ENCODE assay signal across 10 cellular contexts in genomic region chr14:102523200-102524025, GRCh38. TPM values are rescaled to one million over a fixed set of nuclear protein-coding genes. Genes with fewer than 3 reads are reported as not detected.
DNase-seq lines count a peak whose midpoint lies in the region; ATAC-seq and TF ChIP-seq lines count a peak whose summit lies in the region.
"Had no signal": no experiment of that assay in that cellular context is flagged by ENCODE, and none has a peak within 500 bp of the region (broad histone marks: within the 10 kb centered on the region; RNA-seq: fewer than 3 reads in every experiment).

No MANE protein-coding gene starts in this region.

- no peaks in the 10 kb centered on the region for H3K9me3 Mint-ChIP-seq in activated CD8-positive, alpha-beta memory T cell treated with anti-CD3 and anti-CD28 coated beads, Interleukin-2, amount 10 ng/mL, durations not matched to agents 7 days and 5 days (ENCODE audit: low read depth)
- H3K9me3 Mint-ChIP-seq in immature natural killer cell, result no peaks in the 10 kb centered on the region

- H3K27me3 ChIP-seq in RWPE2 (ENCODE audit: insufficient read depth, poor library complexity, severe bottlenecking) (no peaks in the 10 kb centered on the region), stomach smooth muscle (ENCODE audit: control insufficient read depth in 1 of 2, insufficient read depth in 2 of 2, low read length in 2 of 2) (no peaks in the 10 kb centered on the region)

- no peak overlapping the region for H3K4me3 ChIP-seq in RWPE2 (ENCODE audit: severe bottlenecking)
- H3K4me3 ChIP-seq in stomach smooth muscle (ENCODE audit: low read length in 2 of 2), result peak overlapping the region; percentile 72 to 93

- H3K27me3 Mint-ChIP-seq in activated CD8-positive, alpha-beta memory T cell treated with anti-CD3 and anti-CD28 coated beads, Interleukin-2, amount 10 ng/mL, durations not matched to agents 7 days and 5 days, result peaks cover 3% of the 10 kb centered on the region
- peaks cover 0 to 2% (median 2%) of the 10 kb centered on the region in 3 donors for H3K27me3 Mint-ChIP-seq in immature natural killer cell (ENCODE audit: low read depth in 3 of 3)

- no peak for TF ChIP-seq CTCF in RWPE2 (IDR thresholded peaks at IDR 0.05; ENCODE audit: poor library complexity, severe bottlenecking)

- H3K27ac Mint-ChIP-seq in activated CD8-positive, alpha-beta memory T cell treated with anti-CD3 and anti-CD28 coated beads, Interleukin-2, amount 10 ng/mL, durations not matched to agents 7 days and 5 days, result peak overlapping the region; percentile 70
- H3K27ac Mint-ChIP-seq in immature natural killer cell, result peak overlapping the region in 4 of 6 donors; percentile 13 to 87 (median 38)

- ATAC-seq in activated CD8-positive, alpha-beta memory T cell treated with anti-CD3 and anti-CD28 coated beads, Interleukin-2, amount 10 ng/mL, durations not matched to agents 7 days and 5 days, result no peak
- ATAC-seq in RWPE2 (ENCODE audit: low read depth), result no peak

- H3K27ac ChIP-seq in RWPE2 (ENCODE audit: poor library complexity, severe bottlenecking) (peak overlapping the region; percentile 90), stomach smooth muscle (ENCODE audit: low read length) (peak overlapping the region; percentile 76)

- H3K9me3 ChIP-seq in RWPE2 (ENCODE audit: severe bottlenecking) (no peaks in the 10 kb centered on the region), stomach smooth muscle (ENCODE audit: control insufficient read depth in 2 of 2, low read length in 2 of 2) (no peaks in the 10 kb centered on the region)

- H3K36me3 ChIP-seq in RWPE2 (ENCODE audit: low read depth) (no peaks in the 10 kb centered on the region), stomach smooth muscle (ENCODE audit: control insufficient read depth in 2 of 2, insufficient read depth in 2 of 2, low read length in 2 of 2) (no peaks in the 10 kb centered on the region)

- H3K4me3 Mint-ChIP-seq in activated CD8-positive, alpha-beta memory T cell treated with anti-CD3 and anti-CD28 coated beads, Interleukin-2, amount 10 ng/mL, durations not matched to agents 7 days and 5 days, result peak overlapping the region; percentile 48
- peak overlapping the region; percentile 41 to 74 (median 68) for H3K4me3 Mint-ChIP-seq in immature natural killer cell

- CTCF ChIA-PET in activated CD8-positive, alpha-beta memory T cell treated with anti-CD3 and anti-CD28 coated beads, Interleukin-2, amount 10 ng/mL, durations not matched to agents 7 days and 5 days (lab: Charles Lee), result interaction anchor here (0.7 to 3.5 kb wide), 17 partner anchors 8 to 251 kb away, joined by 3 to 24 read pairs (median 4); partner anchors contain the start of genes ANKRD9 and ZNF839

- no peaks in the 10 kb centered on the region for H3K36me3 Mint-ChIP-seq in activated CD8-positive, alpha-beta memory T cell treated with anti-CD3 and anti-CD28 coated beads, Interleukin-2, amount 10 ng/mL, durations not matched to agents 7 days and 5 days
- no peaks in the 10 kb centered on the region for H3K36me3 Mint-ChIP-seq in immature natural killer cell

- H3K9ac ChIP-seq in stomach smooth muscle (ENCODE audit: low read length in 2 of 2), result peak overlapping the region in 1 of 2 donors; percentile 51

- H3K4me1 ChIP-seq in RWPE2 (ENCODE audit: insufficient read depth, poor library complexity, severe bottlenecking), result peaks cover 21% of the 10 kb centered on the region
- H3K4me1 ChIP-seq in stomach smooth muscle (ENCODE audit: control insufficient read depth, insufficient read depth, low read length), result peaks cover 15% of the 10 kb centered on the region

- DNase-seq in activated CD8-positive, alpha-beta memory T cell treated with anti-CD3 and anti-CD28 coated beads, Interleukin-2, amount 10 ng/mL, durations not matched to agents 7 days and 5 days, result no peak
- no peak for DNase-seq in activated CD8-positive, alpha-beta memory T cell treated with anti-CD3 and anti-CD28 coated beads, Interleukin-2, amount 50 U/mL, for 4 hours
- DNase-seq in RWPE2 (ENCODE audit: low spot score), result no peak
- no peak for DNase-seq in immature natural killer cell
- no peak for DNase-seq in RPMI8226
- DNase-seq in GF-D8 (lab: John Stamatoyannopoulos, UW), result no peak
- no peak for DNase-seq in stimulated activated CD4-positive, alpha-beta T cell treated with anti-CD3 and anti-CD28 coated beads, Interleukin-2, amount 100 ng/mL, for 48 hours
- DNase-seq: AML-193, NCI-H1048 had no signal

- H3K4me1 Mint-ChIP-seq in activated CD8-positive, alpha-beta memory T cell treated with anti-CD3 and anti-CD28 coated beads, Interleukin-2, amount 10 ng/mL, durations not matched to agents 7 days and 5 days, result peaks cover 33% of the 10 kb centered on the region
- H3K4me1 Mint-ChIP-seq in immature natural killer cell, result peaks cover 25 to 29% of the 10 kb centered on the region in 2 donors

RNA-seq across cellular contexts. Expression of gene ANKRD9, which starts 13.8 kb away (rescaled TPM):
- 10 to 100 TPM; 11.2 to 12.6 TPM for total RNA-seq in activated CD8-positive, alpha-beta memory T cell treated with anti-CD3 and anti-CD28 coated beads, Interleukin-2, amount 10 ng/mL, durations not matched to agents 7 days and 5 days
- polyA plus RNA-seq in immature natural killer cell, result 1 to 10 TPM in 1 of 3 donors, under 1 TPM in 2; 0.22 to 2.1 (median 0.44) TPM
